Comparison of ENCODE assay signal across 8 cellular contexts in genomic region chr3:157087398-157088132, GRCh38.
A peak's percentile ranks its signal among the peaks of the same experiment; 100 is the strongest.
DNase-seq lines count a peak whose midpoint lies in the region; ATAC-seq and TF ChIP-seq lines count a peak whose summit lies in the region.

No MANE protein-coding gene starts in this region.

- H3K4me3 ChIP-seq in CD4-positive, alpha-beta memory T cell (ENCODE audit: low read length in 2 of 2): no peak overlapping the region
- peak overlapping the region; percentile 69 for H3K4me3 ChIP-seq in OCI-LY1 (ENCODE audit: low read depth, low read length, poor library complexity, severe bottlenecking)

- H3K9ac ChIP-seq in OCI-LY1 (ENCODE audit: low read length): peak overlapping the region; percentile 78

- no peaks in the 10 kb centered on the region for H3K36me3 ChIP-seq in CD4-positive, alpha-beta memory T cell (ENCODE audit: insufficient read depth, low read length)
- no peaks in the 10 kb centered on the region for H3K36me3 ChIP-seq in OCI-LY1 (ENCODE audit: insufficient read depth, low read length)

- CTCF ChIA-PET in CD4-positive, alpha-beta memory T cell (lab: Charles Lee; ENCODE audit: partially characterized antibody): interaction anchor here (0.6 to 20.1 kb wide), 9 partner anchors 11 to 603 kb away, joined by 3 to 346 read pairs (median 8); partner anchors contain the start of genes LEKR1 and TIPARP

- peaks cover 24 to 49% (median 34%) of the 10 kb centered on the region in 4 donors for H3K4me1 Mint-ChIP-seq in CD4-positive, alpha-beta memory T cell
- peaks cover 24 to 29% of the 10 kb centered on the region in 2 donors for H3K4me1 Mint-ChIP-seq in effector memory CD8-positive, alpha-beta T cell (ENCODE audit: low read depth in 2 of 2)
- H3K4me1 Mint-ChIP-seq in neural crest cell: peaks cover 29% of the 10 kb centered on the region

- no peaks in the 10 kb centered on the region for H3K27me3 Mint-ChIP-seq in CD4-positive, alpha-beta memory T cell
- no peaks in the 10 kb centered on the region for H3K27me3 Mint-ChIP-seq in effector memory CD8-positive, alpha-beta T cell
- no peaks in the 10 kb centered on the region for H3K27me3 Mint-ChIP-seq in neural crest cell (ENCODE audit: low read depth)

- H4K20me1 ChIP-seq in OCI-LY1 (ENCODE audit: insufficient read depth, low read length): no peaks in the 10 kb centered on the region

- no peaks in the 10 kb centered on the region for H3K27me3 ChIP-seq in CD4-positive, alpha-beta memory T cell (ENCODE audit: insufficient read depth, low read length)
- no peaks in the 10 kb centered on the region for H3K27me3 ChIP-seq in OCI-LY1 (ENCODE audit: insufficient read depth, low read length)

- no peaks in the 10 kb centered on the region for H3K36me3 Mint-ChIP-seq in CD4-positive, alpha-beta memory T cell
- H3K36me3 Mint-ChIP-seq in effector memory CD8-positive, alpha-beta T cell (ENCODE audit: insufficient read depth): peaks cover 21% of the 10 kb centered on the region
- H3K36me3 Mint-ChIP-seq in neural crest cell (ENCODE audit: low read depth): no peaks in the 10 kb centered on the region

- intact Hi-C loops in CD4-positive, alpha-beta memory T cell (cut with micrococcal nuclease): loop anchor here (2.0 kb wide), 2 partner anchors 15 to 271 kb away; no protein-coding TSS in a partner anchor

- H3K4me1 ChIP-seq in CD4-positive, alpha-beta memory T cell (ENCODE audit: insufficient read depth, low read length): peaks cover 36% of the 10 kb centered on the region
- peaks cover 49% of the 10 kb centered on the region for H3K4me1 ChIP-seq in OCI-LY1 (ENCODE audit: insufficient read depth, low read length, severe bottlenecking)

- H2AFZ ChIP-seq in OCI-LY1 (ENCODE audit: low read length): no peak overlapping the region

- no peaks in the 10 kb centered on the region for H3F3A ChIP-seq in OCI-LY1 (ENCODE audit: insufficient read depth, low read length)

- H3K9me3 Mint-ChIP-seq in CD4-positive, alpha-beta memory T cell: no peaks in the 10 kb centered on the region
- no peaks in the 10 kb centered on the region for H3K9me3 Mint-ChIP-seq in effector memory CD8-positive, alpha-beta T cell
- H3K9me3 Mint-ChIP-seq in neural crest cell: no peaks in the 10 kb centered on the region

- peak overlapping the region; percentile 73 for H3K4me2 ChIP-seq in OCI-LY1 (ENCODE audit: low read length)

- no peak overlapping the region for H3K27ac ChIP-seq in CD4-positive, alpha-beta memory T cell (ENCODE audit: low read depth, low read length)
- H3K27ac ChIP-seq in OCI-LY1 (ENCODE audit: low read depth, low read length, poor library complexity, severe bottlenecking): peak overlapping the region; percentile 85

- H3K9me3 ChIP-seq in CD4-positive, alpha-beta memory T cell (ENCODE audit: control insufficient read depth in 1 of 2, low read length in 2 of 2): no peaks in the 10 kb centered on the region
- no peaks in the 10 kb centered on the region for H3K9me3 ChIP-seq in OCI-LY1 (ENCODE audit: low read length)

- H3K27ac Mint-ChIP-seq in CD4-positive, alpha-beta memory T cell: peak overlapping the region; percentile 80 to 100 (median 99)
- peak overlapping the region; percentile 93 to 97 for H3K27ac Mint-ChIP-seq in effector memory CD8-positive, alpha-beta T cell
- H3K27ac Mint-ChIP-seq in neural crest cell (ENCODE audit: unreplicated experiment): peak overlapping the region; percentile 98

- peak overlapping the region; percentile 79 to 93 (median 89) for H3K4me3 Mint-ChIP-seq in CD4-positive, alpha-beta memory T cell
- H3K4me3 Mint-ChIP-seq in effector memory CD8-positive, alpha-beta T cell: peak overlapping the region; percentile 81 to 86
- H3K4me3 Mint-ChIP-seq in neural crest cell: peak overlapping the region; percentile 92

- ATAC-seq in effector memory CD8-positive, alpha-beta T cell (replicated peaks): no peak
- ATAC-seq in HG03097 (IDR thresholded peaks at IDR 0.05; ENCODE audit: low FRiP score, unreplicated experiment): no peak

- H3K9me2 ChIP-seq in OCI-LY1 (ENCODE audit: low read depth, low read length): no peaks in the 10 kb centered on the region

- POLR2A ChIA-PET in CD4-positive, alpha-beta memory T cell (lab: Charles Lee; ENCODE audit: partially characterized antibody): interaction anchor here (0.8 to 6.1 kb wide), 17 partner anchors 7 to 604 kb away, joined by 3 to 104 read pairs (median 27); partner anchors contain the start of genes CCNL1, SSR3 and TIPARP

- TF ChIP-seq CTCF in OCI-LY1 (IDR thresholded peaks at IDR 0.05; ENCODE audit: low read length) (no peak), neural crest cell (conservative IDR thresholded peaks at IDR 0.05) (no peak)

- no peaks in the 10 kb centered on the region for H3K79me2 ChIP-seq in OCI-LY1 (ENCODE audit: insufficient read depth, low read length)

- DNase-seq in CD4-positive, alpha-beta memory T cell: no peak
- DNase-seq in effector memory CD8-positive, alpha-beta T cell: no peak
- no peak for DNase-seq in neural crest cell (ENCODE audit: low read depth, low spot score)
- no peak for DNase-seq in midbrain (lab: John Stamatoyannopoulos, UW)
- DNase-seq in NCI-H1105 treated with DMSO at 0.1 percent for 48 hours (lab: John Stamatoyannopoulos, UW): no peak
- no peak for DNase-seq in activated CD4-positive, CD25-positive, alpha-beta regulatory T cell treated with anti-CD3 and anti-CD28 coated beads, Interleukin-2, amount 50 U/mL, for 72 hours
